Comparison of ENCODE assay signal across 8 cellular contexts in genomic region chr5:147098233-147098790, GRCh38.
A peak's percentile ranks its signal among the peaks of the same experiment; 100 is the strongest.
DNase-seq lines count a peak whose midpoint lies in the region; ATAC-seq and TF ChIP-seq lines count a peak whose summit lies in the region.

No MANE protein-coding gene starts in this region.

- in situ Hi-C loops in astrocyte of the cerebellum (cut with HindIII; ENCODE audit: low sequenced_read_pairs) = no loop called here
- in situ Hi-C loops in transverse colon (cut with MboI; ENCODE audit: low pct_ligation_motif_present in 1 of 4, low pct_unique_long_range_greater_than_20kb in 1 of 4, low sequenced_read_pairs in 3 of 4) = no loop called here

- WGBS in transverse colon (ENCODE audit: low coverage in 1 of 2), 2 donors = 8 to 20% methylated on average over 2 to 5 of the region's 5 CpGs
- WGBS in sigmoid colon, 2 donors = 17 to 26% methylated on average over 5 of the region's 5 CpGs

- no peak overlapping the region for H3K27ac Mint-ChIP-seq in activated T-helper 17 cell treated with anti-CD3 and anti-CD28 coated beads, Interleukin-2, amount 50 U/mL, for 72 hours

- TF ChIP-seq CTCF in astrocyte of the cerebellum (IDR thresholded peaks at IDR 0.05; ENCODE audit: low read depth, low read length, missing control alignments) (peak; percentile 49), transverse colon (IDR thresholded peaks at IDR 0.05) (peak; percentile 40 to 46 (median 44)), sigmoid colon (IDR thresholded peaks at IDR 0.05) (peak in 2 of 4 experiments; percentile 10 to 46)

- peaks cover 0 to 2% (median 0%) of the 10 kb centered on the region in 4 donors for H3K4me1 ChIP-seq in transverse colon
- no peaks in the 10 kb centered on the region for H3K4me1 ChIP-seq in sigmoid colon

- no peaks in the 10 kb centered on the region for H3K9me3 ChIP-seq in transverse colon
- H3K9me3 ChIP-seq in sigmoid colon = no peaks in the 10 kb centered on the region

- H3K27ac ChIP-seq in transverse colon (no peak overlapping the region), sigmoid colon (no peak overlapping the region)

- TF ChIP-seq EP300 in transverse colon (IDR thresholded peaks at IDR 0.05; ENCODE audit: low read depth) = no peak
- TF ChIP-seq EP300 in sigmoid colon (IDR thresholded peaks at IDR 0.05) = no peak

- DNase-seq in DMS153 (lab: John Stamatoyannopoulos, UW) (peak; percentile 65), HCEC 1CT (peak; percentile 18), NCI-H2171 (lab: John Stamatoyannopoulos, UW) (peak; percentile 11), astrocyte of the cerebellum (ENCODE audit: low read depth) (no peak), iPS-NIHi11 (ENCODE audit: low spot score) (peak; percentile 57), transverse colon (peak; percentile 22), sigmoid colon (no peak)

- intact Hi-C loops in transverse colon (cut with DNase I; ENCODE audit: low total_unique reads) (no loop called here), sigmoid colon (cut with DNase I) (no loop called here)

- H3K36me3 Mint-ChIP-seq in activated T-helper 17 cell treated with anti-CD3 and anti-CD28 coated beads, Interleukin-2, amount 50 U/mL, for 72 hours (ENCODE audit: low read depth) = no peaks in the 10 kb centered on the region

- no peaks in the 10 kb centered on the region for H3K4me1 Mint-ChIP-seq in activated T-helper 17 cell treated with anti-CD3 and anti-CD28 coated beads, Interleukin-2, amount 50 U/mL, for 72 hours

- no peak overlapping the region for H3K4me3 Mint-ChIP-seq in activated T-helper 17 cell treated with anti-CD3 and anti-CD28 coated beads, Interleukin-2, amount 50 U/mL, for 72 hours

- no peaks in the 10 kb centered on the region for H3K36me3 ChIP-seq in transverse colon
- H3K36me3 ChIP-seq in sigmoid colon = no peaks in the 10 kb centered on the region

- no peak overlapping the region for H3K4me3 ChIP-seq in astrocyte of the cerebellum (ENCODE audit: low read depth, low read length)
- no peak overlapping the region for H3K4me3 ChIP-seq in transverse colon
- no peak overlapping the region for H3K4me3 ChIP-seq in sigmoid colon

- H3K9me3 Mint-ChIP-seq in activated T-helper 17 cell treated with anti-CD3 and anti-CD28 coated beads, Interleukin-2, amount 50 U/mL, for 72 hours = no peaks in the 10 kb centered on the region

- H3K27me3 ChIP-seq in transverse colon (no peaks in the 10 kb centered on the region), sigmoid colon (no peaks in the 10 kb centered on the region)

- peaks cover under 1% of the 10 kb centered on the region for H3K27me3 Mint-ChIP-seq in activated T-helper 17 cell treated with anti-CD3 and anti-CD28 coated beads, Interleukin-2, amount 50 U/mL, for 72 hours

- TF ChIP-seq POLR2A in transverse colon (IDR thresholded peaks at IDR 0.05) = no peak
- no peak for TF ChIP-seq POLR2A in sigmoid colon (IDR thresholded peaks at IDR 0.05)

- ATAC-seq in activated T-helper 17 cell treated with anti-CD3 and anti-CD28 coated beads, Interleukin-2, amount 50 U/mL, for 72 hours (replicated peaks) = no peak

Comparison
In these comparisons a context has a peak if more than half of its experiments do, and no peak if none do; other contexts are left out.
1. DNase-seq: peak in DMS153 (single experiment), HCEC 1CT (single experiment), NCI-H2171 (single experiment), iPS-NIHi11 (single experiment) and transverse colon (single experiment); none in astrocyte of the cerebellum (single experiment) and sigmoid colon (single experiment).